Comparison of ENCODE assay signal across 1 cellular context in genomic region chr19:33251076-33251475, GRCh38.
TF ChIP-seq lines count a peak whose summit lies in the region.

No MANE protein-coding gene starts in this region.

TF ChIP-seq in GM23338, 12 proteins besides CTCF, POLR2A, EP300 and RAD21 (continued from another document):
- TF ChIP-seq ZNF462 (CRISPR knock-in tag; IDR thresholded peaks at IDR 0.05) (no peak), ZNF114 (CRISPR knock-in tag; IDR thresholded peaks at IDR 0.05) (no peak), ZNF331 (CRISPR knock-in tag; IDR thresholded peaks at IDR 0.05; ENCODE audit: low read depth) (no peak), CREB1 (CRISPR knock-in tag; IDR thresholded peaks at IDR 0.05; ENCODE audit: low read depth) (no peak), EZH2phosphoT487 (IDR thresholded peaks at IDR 0.05; ENCODE audit: unreplicated experiment) (no peak)
